In genomic region chr10:50224330-50224952, GRCh38 we compare ENCODE assay signal across 7 cellular contexts.
DNase-seq lines count a peak whose midpoint lies in the region; ATAC-seq lines count a peak whose summit lies in the region.

No MANE protein-coding gene starts in this region.

- peaks cover 6% of the 10 kb centered on the region for H3K4me1 Mint-ChIP-seq in stimulated activated memory B cell treated with anti-CD40 and anti-IgM and Interleukin-4, amounts not matched to agents 10 μg/mL and 1 μg/mL and 100 μg/mL, for 72 hours

- no peaks in the 10 kb centered on the region for H3K9me3 Mint-ChIP-seq in stimulated activated memory B cell treated with anti-CD40 and anti-IgM and Interleukin-4, amounts not matched to agents 10 μg/mL and 1 μg/mL and 100 μg/mL, for 72 hours

- ATAC-seq in GM19468 (IDR thresholded peaks at IDR 0.05; ENCODE audit: extremely low read depth, unreplicated experiment) (peak; percentile 70), HG03565 (IDR thresholded peaks at IDR 0.05; ENCODE audit: unreplicated experiment) (peak; percentile 96)
- peak; percentile 87 for ATAC-seq in stimulated activated memory B cell treated with anti-CD40 and anti-IgM and Interleukin-4, amounts not matched to agents 10 μg/mL and 1 μg/mL and 100 μg/mL, for 72 hours

- H3K9me3 ChIP-seq in adipocyte (ENCODE audit: control insufficient read depth, low read length) = no peaks in the 10 kb centered on the region

- H3K36me3 ChIP-seq in adipocyte (ENCODE audit: control insufficient read depth, insufficient read depth, low read length, severe bottlenecking) = no peaks in the 10 kb centered on the region

- H3K4me3 Mint-ChIP-seq in stimulated activated memory B cell treated with anti-CD40 and anti-IgM and Interleukin-4, amounts not matched to agents 10 μg/mL and 1 μg/mL and 100 μg/mL, for 72 hours = no peak overlapping the region

- H3K27me3 Mint-ChIP-seq in stimulated activated memory B cell treated with anti-CD40 and anti-IgM and Interleukin-4, amounts not matched to agents 10 μg/mL and 1 μg/mL and 100 μg/mL, for 72 hours = no peaks in the 10 kb centered on the region

- H3K27me3 ChIP-seq in adipocyte (replicated peaks; ENCODE audit: control insufficient read depth, insufficient read depth, low read length) = no peaks in the 10 kb centered on the region

- no peak overlapping the region for H3K27ac Mint-ChIP-seq in stimulated activated memory B cell treated with anti-CD40 and anti-IgM and Interleukin-4, amounts not matched to agents 10 μg/mL and 1 μg/mL and 100 μg/mL, for 72 hours

- DNase-seq in GM03348 (ENCODE audit: low spot score) (peak; percentile 55), NOMO-1 (lab: John Stamatoyannopoulos, UW; ENCODE audit: unreplicated experiment in 2 of 2) (peak; percentile 30 to 50), adipocyte (ENCODE audit: low read depth) (peak; percentile 71), iPS-NIHi7 (ENCODE audit: extremely low spot score) (peak; percentile 58)

- H3K4me1 ChIP-seq in adipocyte (ENCODE audit: control insufficient read depth, insufficient read depth, low read length) = no peaks in the 10 kb centered on the region

- H3K4me3 ChIP-seq in adipocyte (ENCODE audit: low read length) = no peak overlapping the region

- H3K36me3 Mint-ChIP-seq in stimulated activated memory B cell treated with anti-CD40 and anti-IgM and Interleukin-4, amounts not matched to agents 10 μg/mL and 1 μg/mL and 100 μg/mL, for 72 hours = no peaks in the 10 kb centered on the region

- H3K9ac ChIP-seq in adipocyte (ENCODE audit: low read length) = no peak overlapping the region
